27 cellular contexts compared by ENCODE assay signal in genomic region chr1:174224641-174225040, GRCh38.
"Had no signal": no experiment of that assay in that cellular context is flagged by ENCODE, and none has a peak within 500 bp of the region (broad histone marks: within the 10 kb centered on the region; RNA-seq: fewer than 3 reads in every experiment).

No MANE protein-coding gene starts in this region.

- H3K4me1 ChIP-seq: esophagus squamous epithelium, lower lobe of right lung, psoas muscle, sigmoid colon, testis, tibial artery had no signal

- H3K9me3 ChIP-seq: esophagus squamous epithelium, gastrocnemius medialis, ovary, psoas muscle, sigmoid colon, testis, tibial artery had no signal

- H3K36me3 ChIP-seq: ovary had no signal

- DNase-seq: dermis blood vessel endothelial cell; effector memory CD4-positive, alpha-beta T cell; erythroblast; esophagus squamous epithelium; gastrocnemius medialis; head of caudate nucleus; left ventricle myocardium superior; lower lobe of right lung; naive thymus-derived CD8-positive, alpha-beta T cell; nephron progenitor cell; nucleus accumbens; ovary; posterior cingulate gyrus; psoas muscle; right cardiac atrium; sigmoid colon; spleen; stimulated activated CD4-positive, alpha-beta T cell treated with anti-CD3 and anti-CD28 coated beads, Interleukin-4, amount 100 ng/mL, for 4 hours; stimulated activated naive CD8-positive, alpha-beta T cell treated with anti-CD3 and anti-CD28 coated beads, Interleukin-15, Interleukin-2, amounts not matched to agents 100 U/mL and 50 U/mL, for 24 hours; substantia nigra; testis; tibial artery had no signal

- ATAC-seq: gastrocnemius medialis; left ventricle myocardium superior; lower lobe of right lung; naive thymus-derived CD8-positive, alpha-beta T cell; psoas muscle; right cardiac atrium; stimulated activated memory B cell treated with anti-CD40 and anti-IgM and Interleukin-4, amounts not matched to agents 10 μg/mL and 1 μg/mL and 100 μg/mL, for 72 hours; stimulated activated naive CD8-positive, alpha-beta T cell treated with anti-CD3 and anti-CD28 coated beads, Interleukin-15, Interleukin-2, amounts not matched to agents 100 U/mL and 50 U/mL, for 24 hours had no signal

- H3K27ac ChIP-seq: coronary artery, esophagus squamous epithelium, gastrocnemius medialis, lower lobe of right lung, ovary, psoas muscle, sigmoid colon, spleen, testis, tibial artery had no signal

- H3K27me3 ChIP-seq: esophagus squamous epithelium, gastrocnemius medialis, ovary, sigmoid colon, spleen, testis, tibial artery had no signal

- H3K4me3 ChIP-seq: coronary artery, esophagus squamous epithelium, gastrocnemius medialis, lower lobe of right lung, ovary, psoas muscle, sigmoid colon, spleen, testis, tibial artery had no signal

- FAIRE-seq: endothelial cell of umbilical vein, keratinocyte, urothelium cell line had no signal
